13 cellular contexts compared by ENCODE assay signal in genomic region chr10:5895365-5895764, GRCh38. TPM values are rescaled to one million over a fixed set of nuclear protein-coding genes. Genes with fewer than 3 reads are reported as not detected.
A peak's percentile ranks its signal among the peaks of the same experiment; 100 is the strongest.
DNase-seq lines count a peak whose midpoint lies in the region; ATAC-seq, FAIRE-seq and TF ChIP-seq lines count a peak whose summit lies in the region.
"Had no signal": no experiment of that assay in that cellular context is flagged by ENCODE, and none has a peak within 500 bp of the region (broad histone marks: within the 10 kb centered on the region; RNA-seq: fewer than 3 reads in every experiment).

No MANE protein-coding gene starts in this region.

- H3K27me3 Mint-ChIP-seq in activated CD4-positive, alpha-beta T cell treated with anti-CD3 and anti-CD28 coated beads, Interleukin-2, amount 10 ng/mL, durations not matched to agents 7 days and 5 days = no peaks in the 10 kb centered on the region
- H3K27me3 Mint-ChIP-seq in CD4-positive, alpha-beta memory T cell = no peaks in the 10 kb centered on the region
- H3K27me3 Mint-ChIP-seq: progenitor cell of endocrine pancreas had no signal

- POLR2A ChIA-PET in activated CD4-positive, alpha-beta T cell treated with anti-CD3 and anti-CD28 coated beads, Interleukin-2, amount 10 ng/mL, durations not matched to agents 7 days and 5 days (lab: Charles Lee) = no interaction called here
- POLR2A ChIA-PET in CD4-positive, alpha-beta memory T cell (lab: Charles Lee; ENCODE audit: partially characterized antibody) = no interaction called here
- POLR2A ChIA-PET in K562 (lab: Yijun Ruan, JAX) = interaction anchor here (1.6 kb wide), 1 partner anchor 12 kb away, joined by 7 read pairs; no protein-coding TSS in a partner anchor

- TF ChIP-seq EP300 in K562 (IDR thresholded peaks at IDR 0.05; ENCODE audit: low read length) = no peak

- no peak for TF ChIP-seq RAD21 in K562 (CRISPR knock-in tag; conservative IDR thresholded peaks at IDR 0.05 in 1 of 2, IDR thresholded peaks at IDR 0.05 in 1 of 2)

- H3K9me3 ChIP-seq in CD4-positive, alpha-beta memory T cell (ENCODE audit: control insufficient read depth in 1 of 2, low read length in 2 of 2) = no peaks in the 10 kb centered on the region
- peaks cover 3% of the 10 kb centered on the region; the same call in 1 of the 2 replicates for H3K9me3 ChIP-seq in K562 (replicated peaks; ENCODE audit: control insufficient read depth, insufficient read depth, low read depth, low read length)

- peaks cover 6% of the 10 kb centered on the region for H3K9me3 Mint-ChIP-seq in activated CD4-positive, alpha-beta T cell treated with anti-CD3 and anti-CD28 coated beads, Interleukin-2, amount 10 ng/mL, durations not matched to agents 7 days and 5 days
- H3K9me3 Mint-ChIP-seq in CD4-positive, alpha-beta memory T cell = peaks cover 0 to 4% (median 0%) of the 10 kb centered on the region in 8 donors

- no peak for FAIRE-seq in K562 (lab: Jason Lieb, UNC)
- FAIRE-seq: RCC 7860 had no signal

- peaks cover 46% of the 10 kb centered on the region for H3K4me1 ChIP-seq in CD4-positive, alpha-beta memory T cell (ENCODE audit: insufficient read depth, low read length)
- peaks cover 49 to 73% of the 10 kb centered on the region in 2 experiments for H3K4me1 ChIP-seq in K562 (replicated peaks in 1 of 2; ENCODE audit: control insufficient read depth in 2 of 2, insufficient read depth in 2 of 2, low read length in 2 of 2)
- H3K4me1 ChIP-seq: Caco-2 had no signal

- peaks cover 98% of the 10 kb centered on the region for H3K79me2 ChIP-seq in K562 (ENCODE audit: control insufficient read depth, insufficient read depth, low read length)

- in situ Hi-C loops in K562 (cut with MboI) = no loop called here

- peaks cover 60% of the 10 kb centered on the region for H3K36me3 Mint-ChIP-seq in activated CD4-positive, alpha-beta T cell treated with anti-CD3 and anti-CD28 coated beads, Interleukin-2, amount 10 ng/mL, durations not matched to agents 7 days and 5 days (ENCODE audit: low read depth)
- H3K36me3 Mint-ChIP-seq in CD4-positive, alpha-beta memory T cell = peaks cover 38 to 41% of the 10 kb centered on the region in 2 donors

- peaks cover 15% of the 10 kb centered on the region; the same call in 1 of the 2 replicates for H4K20me1 ChIP-seq in K562 (replicated peaks; ENCODE audit: control insufficient read depth, insufficient read depth, low read length)

- no peaks in the 10 kb centered on the region for H3K27me3 ChIP-seq in CD4-positive, alpha-beta memory T cell (ENCODE audit: insufficient read depth, low read length)
- H3K27me3 ChIP-seq in K562 (ENCODE audit: control insufficient read depth in 2 of 2, insufficient read depth in 2 of 2, low read length in 2 of 2) = no peaks in the 10 kb centered on the region

- H3K27ac ChIP-seq in CD4-positive, alpha-beta memory T cell (ENCODE audit: low read depth, low read length) = no peak overlapping the region
- H3K27ac ChIP-seq in K562 (ENCODE audit: extremely low read depth, low read depth, low read length) = peak overlapping the region; percentile 82

- CTCF ChIA-PET in activated CD4-positive, alpha-beta T cell treated with anti-CD3 and anti-CD28 coated beads, Interleukin-2, amount 10 ng/mL, durations not matched to agents 7 days and 5 days (lab: Charles Lee) = no interaction called here
- CTCF ChIA-PET in CD4-positive, alpha-beta memory T cell (lab: Charles Lee; ENCODE audit: partially characterized antibody) = no interaction called here
- CTCF ChIA-PET in K562 (lab: Yijun Ruan, JAX; ENCODE audit: low intra/inter-chr PET ratio) = interaction anchor here (0.6 kb wide), 1 partner anchor 598 kb away, joined by 3 read pairs; no protein-coding TSS in a partner anchor

- peaks cover 3% of the 10 kb centered on the region for H3K9me1 ChIP-seq in K562 (ENCODE audit: control insufficient read depth, insufficient read depth, low read length)

- H3K4me3 ChIP-seq in CD4-positive, alpha-beta memory T cell (ENCODE audit: low read length in 2 of 2) = no peak overlapping the region
- no peak overlapping the region for H3K4me3 ChIP-seq in K562

- 37% methylated on average over 3 of the region's 3 CpGs for WGBS in K562 (ENCODE audit: insufficient coverage, low coverage, missing lambda C conversion rate)

- BruUV-seq in K562 (replicated peaks; lab: Mats Ljungman, UMichigan) = no TSS peak

- intact Hi-C loops in CD4-positive, alpha-beta memory T cell (cut with micrococcal nuclease) = no loop called here
- intact Hi-C loops in K562 (cut with micrococcal nuclease) = no loop called here

- H3K4me1 Mint-ChIP-seq in activated CD4-positive, alpha-beta T cell treated with anti-CD3 and anti-CD28 coated beads, Interleukin-2, amount 10 ng/mL, durations not matched to agents 7 days and 5 days = peaks cover 63% of the 10 kb centered on the region
- H3K4me1 Mint-ChIP-seq in CD4-positive, alpha-beta memory T cell = peaks cover 36 to 77% (median 56%) of the 10 kb centered on the region in 4 donors

- ATAC-seq in HG02943 (IDR thresholded peaks at IDR 0.05; ENCODE audit: low read depth, unreplicated experiment) = peak; percentile 10
- ATAC-seq in K562 = no peak
- ATAC-seq in HG03342 (IDR thresholded peaks at IDR 0.05; ENCODE audit: unreplicated experiment) = no peak

- peak overlapping the region; percentile 89 for H3K27ac Mint-ChIP-seq in activated CD4-positive, alpha-beta T cell treated with anti-CD3 and anti-CD28 coated beads, Interleukin-2, amount 10 ng/mL, durations not matched to agents 7 days and 5 days
- H3K27ac Mint-ChIP-seq in CD4-positive, alpha-beta memory T cell = peak overlapping the region; percentile 2 to 90 (median 67)

- peak overlapping the region; percentile 70 for H3K4me2 ChIP-seq in K562 (ENCODE audit: insufficient read depth, low read length)

- no peak for TF ChIP-seq POLR2A in K562 (conservative IDR thresholded peaks at IDR 0.05)

- H3K9ac ChIP-seq in K562 (ENCODE audit: insufficient read depth in 1 of 2, low read depth in 2 of 2, low read length in 2 of 2) = peak overlapping the region; percentile 4 to 47; a peak in 1 of 4 replicates

- DNase-seq in activated CD4-positive, alpha-beta T cell treated with anti-CD3 and anti-CD28 coated beads, Interleukin-2, amount 10 ng/mL, durations not matched to agents 7 days and 5 days = no peak
- DNase-seq in activated CD4-positive, alpha-beta T cell treated with anti-CD3 and anti-CD28 coated beads, Interleukin-2, amount 50 U/mL, for 4 hours = no peak
- no peak for DNase-seq in CD4-positive, alpha-beta memory T cell
- DNase-seq in K562 (ENCODE audit: extremely low read depth in 1 of 4, low spot score in 3 of 4) = no peak
- no peak for DNase-seq in NCI-H526 (lab: John Stamatoyannopoulos, UW)
- DNase-seq in islet precursor cell = no peak
- DNase-seq: Caco-2, NCI-H2081 treated with DMSO at 0.1 percent for 48 hours, substantia nigra had no signal

- H2AFZ ChIP-seq in K562 (ENCODE audit: low read depth, low read length) = no peak overlapping the region

- peak overlapping the region; percentile 55 for H3K4me3 Mint-ChIP-seq in activated CD4-positive, alpha-beta T cell treated with anti-CD3 and anti-CD28 coated beads, Interleukin-2, amount 10 ng/mL, durations not matched to agents 7 days and 5 days
- H3K4me3 Mint-ChIP-seq in CD4-positive, alpha-beta memory T cell = peak overlapping the region in 5 of 8 donors; percentile 11 to 74 (median 54)

- no peaks in the 10 kb centered on the region for H3K36me3 ChIP-seq in CD4-positive, alpha-beta memory T cell (ENCODE audit: insufficient read depth, low read length)
- H3K36me3 ChIP-seq in K562 (ENCODE audit: control insufficient read depth, insufficient read depth, low read length) = peaks cover 77% of the 10 kb centered on the region

- TF ChIP-seq CTCF in K562 (IDR thresholded peaks at IDR 0.05 in 2 of 3, conservative IDR thresholded peaks at IDR 0.05 in 1 of 3; ENCODE audit: insufficient read depth in 2 of 3, low read depth in 1 of 3, low read length in 3 of 3) = no peak

RNA-seq across cellular contexts. Expression of gene FBH1, which starts 5.3 kb away (rescaled TPM):
- total RNA-seq in activated CD4-positive, alpha-beta T cell treated with anti-CD3 and anti-CD28 coated beads, Interleukin-2, amount 10 ng/mL, durations not matched to agents 7 days and 5 days = 10 to 100 TPM; 55.3 to 63.5 TPM
- total RNA-seq in CD4-positive, alpha-beta memory T cell = 10 to 100 TPM; 91.4 to 97.5 TPM
- polyA plus RNA-seq in CD4-positive, alpha-beta memory T cell = 10 to 100 TPM; 71.1 to 75.8 TPM
- total RNA-seq in K562 (2011; cell fraction: chromatin; rRNA removed; ENCODE audit: low replicate concordance) = 410 and 519 TPM in 2 replicates
- 208 and 256 TPM in 2 replicates for total RNA-seq in K562 (2011; cell fraction: nucleolus; rRNA removed)
- 298 and 374 TPM in 2 replicates for total RNA-seq in K562 (2011; cell fraction: nucleoplasm; rRNA removed)
- 80.6 and 87.9 TPM in 2 replicates for total RNA-seq in K562 (2014; rRNA removed)
- total RNA-seq in K562 (2014; rRNA removed; fragmentation: Illumina TruSeq; extraction: Trizol) = 77.7 and 77.8 TPM in 2 replicates
- total RNA-seq in K562 (2015; rRNA removed; fragmentation: Illumina TruSeq; extraction: Trizol) = 107 and 108 TPM in 2 replicates
- 93.5 and 95.1 TPM in 2 replicates for total RNA-seq in K562 (2021)
- 85.6 and 89.2 TPM in 2 replicates for polyA plus RNA-seq in K562 (2011; rRNA removed)
- 69.8 and 73.7 TPM in 2 replicates for polyA plus RNA-seq in K562 (2011; cell fraction: cytosol; rRNA removed)
- polyA plus RNA-seq in K562 (2011; cell fraction: nucleus; rRNA removed) = 239 and 245 TPM in 2 replicates
- 54.6 and 57.0 TPM in 2 replicates for polyA plus RNA-seq in K562 (2012)
- polyA plus RNA-seq in K562 (2014; fragmentation: Illumina TruSeq; extraction: Trizol) = 66.3 and 70.1 TPM in 2 replicates
- polyA plus RNA-seq in K562 (2014; fragmentation: Nextera tagmentation; extraction: Ambion mirVana) = 10 to 100 TPM; 13.4 to 23.4 TPM
- polyA plus RNA-seq in K562 (2014; rRNA removed) = 69.7 and 73.1 TPM in 2 replicates
- polyA minus RNA-seq in K562 (2011; rRNA and poly(A)+ RNA removed) = 138 and 191 TPM in 2 replicates
- polyA minus RNA-seq in K562 (2011; cell fraction: cytosol; rRNA and poly(A)+ RNA removed) = 70.7 and 86.7 TPM in 2 replicates
- 79.0 and 120 TPM in 2 replicates for polyA minus RNA-seq in K562 (2011; cell fraction: nucleus; rRNA and poly(A)+ RNA removed)

RNA-seq across cellular contexts. Expression of gene ANKRD16, which starts 5.7 kb away (rescaled TPM):
- total RNA-seq in activated CD4-positive, alpha-beta T cell treated with anti-CD3 and anti-CD28 coated beads, Interleukin-2, amount 10 ng/mL, durations not matched to agents 7 days and 5 days = 1 to 10 TPM; 5.2 to 6.4 TPM
- total RNA-seq in CD4-positive, alpha-beta memory T cell = 1 to 10 TPM; 6.6 to 8.4 TPM
- polyA plus RNA-seq in CD4-positive, alpha-beta memory T cell = 1 to 10 TPM; 1.5 to 4.1 TPM
- total RNA-seq in K562 (2011; cell fraction: chromatin; rRNA removed; ENCODE audit: low replicate concordance) = 39.2 and 65.1 TPM in 2 replicates
- 44.0 and 45.9 TPM in 2 replicates for total RNA-seq in K562 (2011; cell fraction: nucleolus; rRNA removed)
- 34.3 and 35.3 TPM in 2 replicates for total RNA-seq in K562 (2011; cell fraction: nucleoplasm; rRNA removed)
- total RNA-seq in K562 (2014; rRNA removed) (14.6 and 17.8 TPM in 2 replicates), K562 (2014; rRNA removed; fragmentation: Illumina TruSeq; extraction: Trizol) (4.1 and 4.2 TPM in 2 replicates), K562 (2015; rRNA removed; fragmentation: Illumina TruSeq; extraction: Trizol) (9.0 and 9.5 TPM in 2 replicates), K562 (2021) (13.9 and 14.2 TPM in 2 replicates)
- polyA plus RNA-seq in K562 (2011; rRNA removed) (16.0 and 21.9 TPM in 2 replicates), K562 (2014; fragmentation: Illumina TruSeq; extraction: Trizol) (8.6 and 8.9 TPM in 2 replicates), K562 (2014; fragmentation: Nextera tagmentation; extraction: Ambion mirVana) (1 to 10 TPM; 1.5 to 2.2 TPM), K562 (2014; rRNA removed) (10.4 and 11.6 TPM in 2 replicates)
- polyA plus RNA-seq in K562 (2011; cell fraction: cytosol; rRNA removed) = 19.2 and 19.7 TPM in 2 replicates
- 62.2 and 65.6 TPM in 2 replicates for polyA plus RNA-seq in K562 (2011; cell fraction: nucleus; rRNA removed)
- 9.1 and 10.1 TPM in 2 replicates for polyA plus RNA-seq in K562 (2012)
- 13.3 and 18.5 TPM in 2 replicates for polyA minus RNA-seq in K562 (2011; rRNA and poly(A)+ RNA removed)
- 6.7 and 11.4 TPM in 2 replicates for polyA minus RNA-seq in K562 (2011; cell fraction: cytosol; rRNA and poly(A)+ RNA removed)
- 19.4 and 22.5 TPM in 2 replicates for polyA minus RNA-seq in K562 (2011; cell fraction: nucleus; rRNA and poly(A)+ RNA removed)
